In the genomic region with DNA sequence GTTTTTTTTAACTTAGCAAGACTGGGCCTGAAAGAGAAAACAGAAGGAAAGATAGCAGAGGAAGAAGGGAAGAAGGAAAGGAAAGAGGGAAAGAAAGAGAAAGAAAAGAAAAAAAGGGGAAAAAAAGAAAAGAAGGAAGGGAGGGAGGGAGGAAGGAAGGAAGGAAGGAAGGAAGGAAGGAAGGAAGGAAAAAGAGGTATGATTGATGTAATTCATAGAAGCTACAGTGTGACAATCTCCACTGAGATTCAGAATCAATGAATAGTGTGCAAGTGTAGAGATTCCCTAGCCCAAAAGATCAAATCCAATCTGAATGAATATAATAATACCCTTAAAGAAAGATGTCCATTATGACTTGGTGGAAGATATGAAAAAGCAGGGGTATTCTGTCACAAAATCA, we compare ENCODE assay signal across 23 cellular contexts.
A peak's percentile ranks its signal among the peaks of the same experiment; 100 is the strongest.
DNase-seq lines count a peak whose midpoint lies in the region; ATAC-seq, FAIRE-seq and TF ChIP-seq lines count a peak whose summit lies in the region.
"Had no signal": no experiment of that assay in that cellular context is flagged by ENCODE, and none has a peak within 500 bp of the region (broad histone marks: within the 10 kb centered on the region; RNA-seq: fewer than 3 reads in every experiment).

No MANE protein-coding gene starts in this region.

- in situ Hi-C loops in IMR-90 (cut with MboI; ENCODE audit: low sequenced_read_pairs) = no loop called here
- in situ Hi-C loops in K562 (cut with MboI) = no loop called here

- TF ChIP-seq POLR2A in IMR-90 (IDR thresholded peaks at IDR 0.05; ENCODE audit: low read depth, low read length) (no peak), K562 (conservative IDR thresholded peaks at IDR 0.05) (no peak), heart left ventricle (IDR thresholded peaks at IDR 0.05) (no peak)

- H2BK15ac ChIP-seq in IMR-90 (ENCODE audit: low read depth, low read length) = no peak overlapping the region

- CTCF ChIA-PET in HEK293 (lab: Yijun Ruan, JAX) (interaction anchor here (0.5 kb wide), 1 partner anchor 22 kb away, joined by 3 read pairs; no protein-coding TSS in a partner anchor), IMR-90 (lab: Yijun Ruan, JAX) (no interaction called here), K562 (lab: Yijun Ruan, JAX; ENCODE audit: low intra/inter-chr PET ratio) (no interaction called here)

- H3K23ac ChIP-seq in IMR-90 (ENCODE audit: low read depth, low read length) = no peak overlapping the region

- dilution Hi-C loops in IMR-90 (cut with HindIII; ENCODE audit: low sequenced_read_pairs, unreplicated experiment) = no loop called here

- no peak overlapping the region for H3K4ac ChIP-seq in IMR-90 (ENCODE audit: low read depth, low read length)

- no peak overlapping the region for H3K14ac ChIP-seq in IMR-90 (replicated peaks; ENCODE audit: low read depth, low read length)

- DNase-seq in IMR-90 = no peak
- DNase-seq in K562 (ENCODE audit: extremely low read depth in 1 of 4, low spot score in 3 of 4) = no peak
- DNase-seq in heart left ventricle = no peak
- DNase-seq in hepatic stellate cell (ENCODE audit: low spot score) = no peak
- DNase-seq in DMS153 treated with DMSO at 0.1 percent for 48 hours (lab: John Stamatoyannopoulos, UW; ENCODE audit: unreplicated experiment) = no peak
- DNase-seq: 8988T; ACHN; AML-193; BE2C; CD4-positive, alpha-beta T cell; CD8-positive, alpha-beta memory T cell; DMS 273 treated with DMSO at 0.1 percent for 48 hours; DMS53; DMS79 treated with DMSO at 0.1 percent for 48 hours; GF-D8 had no signal

- H2AFZ ChIP-seq in IMR-90 (replicated peaks; ENCODE audit: low read length, poor library complexity) (no peak overlapping the region), K562 (ENCODE audit: low read depth, low read length) (no peak overlapping the region)
- H2AFZ ChIP-seq: GM23338 had no signal

- H3K79me2 ChIP-seq in K562 (ENCODE audit: control insufficient read depth, insufficient read depth, low read length) = no peaks in the 10 kb centered on the region

- H3K79me1 ChIP-seq in IMR-90 (ENCODE audit: low read depth in 1 of 2, low read length in 2 of 2) = no peaks in the 10 kb centered on the region

- H3K18ac ChIP-seq in IMR-90 (ENCODE audit: low read depth, low read length) = peak overlapping the region; percentile 75; the same call in 1 of the 2 replicates

- no peak overlapping the region for H2AK5ac ChIP-seq in IMR-90 (ENCODE audit: low read depth, low read length)

- TF ChIP-seq EP300 in K562 (IDR thresholded peaks at IDR 0.05; ENCODE audit: low read length) = no peak

- H3K27ac ChIP-seq in HEK293 (ENCODE audit: extremely low read depth, low read depth, low read length) (no peak overlapping the region), IMR-90 (ENCODE audit: insufficient read depth, low read length) (no peak overlapping the region), K562 (ENCODE audit: extremely low read depth, low read depth, low read length) (no peak overlapping the region), heart left ventricle (no peak overlapping the region)
- H3K27ac ChIP-seq: A549; BLaER1 treated with 17β-estradiol and CSF1 and Interleukin-3, amounts not matched to agents 10 nM and 100 nM had no signal

- H3K9me1 ChIP-seq in IMR-90 (ENCODE audit: insufficient read depth, low read length) (no peaks in the 10 kb centered on the region), K562 (ENCODE audit: control insufficient read depth, insufficient read depth, low read length) (no peaks in the 10 kb centered on the region)

- H4K20me1 ChIP-seq in IMR-90 (ENCODE audit: insufficient read depth, low read length) = no peaks in the 10 kb centered on the region
- no peaks in the 10 kb centered on the region for H4K20me1 ChIP-seq in K562 (replicated peaks; ENCODE audit: control insufficient read depth, insufficient read depth, low read length)
- H4K20me1 ChIP-seq: BLaER1 treated with 17β-estradiol and CSF1 and Interleukin-3, amounts not matched to agents 10 nM and 100 nM had no signal

- no peak overlapping the region for H4K5ac ChIP-seq in IMR-90 (ENCODE audit: low read depth, low read length)

- H3K4me1 ChIP-seq in HEK293 (ENCODE audit: control insufficient read depth, insufficient read depth, low read length) = peaks cover 5% of the 10 kb centered on the region; the same call in 1 of the 2 replicates
- peaks cover 10% of the 10 kb centered on the region for H3K4me1 ChIP-seq in IMR-90 (ENCODE audit: control insufficient read depth, insufficient read depth, low read length)
- H3K4me1 ChIP-seq in K562 (replicated peaks in 1 of 2; ENCODE audit: control insufficient read depth in 2 of 2, insufficient read depth in 2 of 2, low read length in 2 of 2) = no peaks in the 10 kb centered on the region
- H3K4me1 ChIP-seq in heart left ventricle = peaks cover 0 to 7% (median 0%) of the 10 kb centered on the region in 12 donors
- H3K4me1 ChIP-seq: BE2C had no signal

- H3K9me3 ChIP-seq in HEK293 (ENCODE audit: control insufficient read depth, insufficient read depth, low read depth, low read length) (no peaks in the 10 kb centered on the region), IMR-90 (ENCODE audit: control insufficient read depth, insufficient read depth, low read length) (no peaks in the 10 kb centered on the region), K562 (replicated peaks; ENCODE audit: control insufficient read depth, insufficient read depth, low read depth, low read length) (no peaks in the 10 kb centered on the region), heart left ventricle (no peaks in the 10 kb centered on the region)
- H3K9me3 ChIP-seq: A549; BE2C; BLaER1 treated with 17β-estradiol and CSF1 and Interleukin-3, amounts not matched to agents 10 nM and 100 nM; HAP-1 had no signal

- H3K4me3 ChIP-seq in HEK293 (ENCODE audit: low read depth, low read length) = no peak overlapping the region
- no peak overlapping the region for H3K4me3 ChIP-seq in IMR-90 (ENCODE audit: insufficient read depth, low read depth, low read length)
- H3K4me3 ChIP-seq in K562 = no peak overlapping the region
- no peak overlapping the region for H3K4me3 ChIP-seq in heart left ventricle
- H3K4me3 ChIP-seq: A549; BLaER1 treated with 17β-estradiol and CSF1 and Interleukin-3, amounts not matched to agents 10 nM and 100 nM; GM23338; HAP-1 had no signal

- TF ChIP-seq CTCF in HEK293 (tag by site-specific recombination; IDR thresholded peaks at IDR 0.05) (no peak), IMR-90 (conservative IDR thresholded peaks at IDR 0.05; ENCODE audit: low read depth, low read length) (no peak), K562 (IDR thresholded peaks at IDR 0.05 in 2 of 3, conservative IDR thresholded peaks at IDR 0.05 in 1 of 3; ENCODE audit: insufficient read depth in 2 of 3, low read depth in 1 of 3, low read length in 3 of 3) (no peak), heart left ventricle (IDR thresholded peaks at IDR 0.05) (no peak)

- H4K91ac ChIP-seq in IMR-90 (ENCODE audit: insufficient read depth, low read depth, low read length) = no peak overlapping the region

- H4K8ac ChIP-seq in IMR-90 (ENCODE audit: low read depth in 2 of 2, low read length in 2 of 2) = no peak overlapping the region

- TF ChIP-seq RAD21 in IMR-90 (IDR thresholded peaks at IDR 0.05; ENCODE audit: low read length) (no peak), K562 (CRISPR knock-in tag; conservative IDR thresholded peaks at IDR 0.05 in 1 of 2, IDR thresholded peaks at IDR 0.05 in 1 of 2) (no peak)

- H2BK120ac ChIP-seq in IMR-90 (ENCODE audit: low read depth, low read length) = no peak overlapping the region

- no peak for ATAC-seq in IMR-90 (ENCODE audit: low read depth)
- no peak for ATAC-seq in K562
- ATAC-seq in heart left ventricle = no peak
- ATAC-seq: A549, GM23338 had no signal

- H2AK9ac ChIP-seq in IMR-90 (replicated peaks; ENCODE audit: low read depth, low read length, poor library complexity) = no peak overlapping the region

- intact Hi-C loops in IMR-90 (cut with micrococcal nuclease) (loop anchor here (2.0 kb wide), 1 partner anchor 140 kb away; no protein-coding TSS in a partner anchor), K562 (cut with micrococcal nuclease) (no loop called here), heart left ventricle (cut with DNase I) (loop anchor here in 2 of 10 donors (10.0 kb wide), 2 partner anchors 134 to 164 kb away; a partner anchor contains a TSS)

- BruUV-seq in IMR-90 (replicated peaks; lab: Mats Ljungman, UMichigan) (no TSS peak), K562 (replicated peaks; lab: Mats Ljungman, UMichigan) (no TSS peak)

- no peak for FAIRE-seq in K562 (lab: Jason Lieb, UNC)
- FAIRE-seq: A549, D721Med, GM12891, GM18507 had no signal

- no peak overlapping the region for H3K56ac ChIP-seq in IMR-90 (ENCODE audit: extremely low read depth, insufficient read depth, low read length)

- H3K27me3 ChIP-seq in IMR-90 (ENCODE audit: control insufficient read depth, insufficient read depth, low read length) (peaks cover 4% of the 10 kb centered on the region; the same call in 1 of the 2 replicates), K562 (ENCODE audit: control insufficient read depth in 2 of 2, insufficient read depth in 2 of 2, low read length in 2 of 2) (no peaks in the 10 kb centered on the region), heart left ventricle (no peaks in the 10 kb centered on the region)
- H3K27me3 ChIP-seq: BE2C; BLaER1 treated with 17β-estradiol and CSF1 and Interleukin-3, amounts not matched to agents 10 nM and 100 nM had no signal

- no peak overlapping the region for H2BK5ac ChIP-seq in IMR-90 (ENCODE audit: low read depth, low read length, poor library complexity, severe bottlenecking)

- no peak overlapping the region for H3K4me2 ChIP-seq in IMR-90 (ENCODE audit: low read depth, low read length)
- no peak overlapping the region for H3K4me2 ChIP-seq in K562 (ENCODE audit: insufficient read depth, low read length)
- H3K4me2 ChIP-seq: A549; BLaER1 treated with 17β-estradiol and CSF1 and Interleukin-3, amounts not matched to agents 10 nM and 100 nM; GM23338 had no signal

- no peak overlapping the region for H3K9ac ChIP-seq in IMR-90 (ENCODE audit: low read depth, low read length)
- H3K9ac ChIP-seq in K562 (ENCODE audit: insufficient read depth in 1 of 2, low read depth in 2 of 2, low read length in 2 of 2) = no peak overlapping the region
- H3K9ac ChIP-seq: BLaER1 treated with 17β-estradiol and CSF1 and Interleukin-3, amounts not matched to agents 10 nM and 100 nM had no signal

- peak overlapping the region; percentile 80; the same call in 1 of the 2 replicates for H2BK20ac ChIP-seq in IMR-90 (ENCODE audit: low read depth, low read length)

- POLR2A ChIA-PET in HEK293 (lab: Yijun Ruan, JAX) (no interaction called here), IMR-90 (lab: Charles Lee; ENCODE audit: unreplicated experiment) (no interaction called here), K562 (lab: Yijun Ruan, JAX) (interaction anchor here (1.2 kb wide), 1 partner anchor 9 kb away, joined by 4 read pairs; no protein-coding TSS in a partner anchor)

- no peaks in the 10 kb centered on the region for H3K36me3 ChIP-seq in HEK293 (ENCODE audit: control insufficient read depth in 2 of 2, insufficient read depth in 1 of 2, low read length in 2 of 2)
- H3K36me3 ChIP-seq in IMR-90 (ENCODE audit: control insufficient read depth, insufficient read depth, low read length) = no peaks in the 10 kb centered on the region
- no peaks in the 10 kb centered on the region for H3K36me3 ChIP-seq in K562 (ENCODE audit: control insufficient read depth, insufficient read depth, low read length)
- no peaks in the 10 kb centered on the region for H3K36me3 ChIP-seq in heart left ventricle
- H3K36me3 ChIP-seq: BE2C; BLaER1 treated with 17β-estradiol and CSF1 and Interleukin-3, amounts not matched to agents 10 nM and 100 nM; HAP-1 had no signal
